22 cellular contexts compared by ENCODE assay signal in the genomic region with DNA sequence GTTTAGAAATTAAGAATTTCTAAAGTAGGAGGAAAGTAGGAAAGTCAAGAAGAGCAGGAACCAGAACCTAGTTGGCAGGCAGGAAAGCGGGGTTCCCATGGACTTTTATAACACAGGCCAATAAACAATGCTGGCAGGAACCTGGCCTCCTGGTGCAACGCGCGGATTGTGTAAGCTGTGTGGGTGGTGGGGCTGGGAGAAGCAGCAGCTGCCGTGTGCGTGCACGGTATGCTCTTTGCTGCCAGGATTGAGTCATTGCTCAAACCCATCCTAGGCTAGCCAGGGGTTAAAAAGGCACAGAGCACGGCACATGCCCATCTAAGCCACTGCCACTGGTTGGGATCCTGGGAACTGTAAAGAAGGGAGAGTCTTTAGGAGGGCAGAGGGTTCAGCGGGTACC.
DNase-seq lines count a peak whose midpoint lies in the region; ATAC-seq and TF ChIP-seq lines count a peak whose summit lies in the region.
"Had no signal": no experiment of that assay in that cellular context is flagged by ENCODE, and none has a peak within 500 bp of the region (broad histone marks: within the 10 kb centered on the region; RNA-seq: fewer than 3 reads in every experiment).

No MANE protein-coding gene starts in this region.

- no peaks in the 10 kb centered on the region for H3K4me1 ChIP-seq in prostate gland (replicated peaks)
- H3K4me1 ChIP-seq: left ventricle myocardium inferior, right atrium auricular region had no signal

- H3K27ac ChIP-seq in epithelial cell of prostate (no peak overlapping the region), prostate gland (no peak overlapping the region)
- H3K27ac ChIP-seq: C4-2B, GM23248, heart right ventricle, left ventricle myocardium inferior, neutrophil, right atrium auricular region had no signal

- WGBS in prostate gland, result 64% methylated on average over 9 of the region's 9 CpGs

- TF ChIP-seq CTCF in prostate gland (IDR thresholded peaks at IDR 0.05), result no peak

- ATAC-seq in HG02798 (IDR thresholded peaks at IDR 0.05; ENCODE audit: poor library complexity, unreplicated experiment), result no peak

- intact Hi-C loops in prostate gland (cut with DNase I), result no loop called here

- no peaks in the 10 kb centered on the region for H3K36me3 ChIP-seq in prostate gland
- H3K36me3 ChIP-seq: heart right ventricle, left ventricle myocardium inferior, neutrophil, right atrium auricular region had no signal

- no peaks in the 10 kb centered on the region for H3K9me3 ChIP-seq in prostate gland
- H3K9me3 ChIP-seq: heart right ventricle, left ventricle myocardium inferior, neutrophil, right atrium auricular region had no signal

- TF ChIP-seq POLR2A in prostate gland (IDR thresholded peaks at IDR 0.05), result no peak

- DNase-seq in CD1c-positive myeloid dendritic cell (ENCODE audit: extremely low spot score) (peak; percentile 48), NOMO-1 treated with DMSO at 0.1 percent for 48 hours (lab: John Stamatoyannopoulos, UW; ENCODE audit: unreplicated experiment) (peak; percentile 31), epithelial cell of prostate (ENCODE audit: low read depth, low spot score) (peak; percentile 36), prostate gland (ENCODE audit: low spot score) (peak; percentile 11), GM19240 (ENCODE audit: insufficient read length, low spot score) (no peak), ureter (ENCODE audit: low spot score) (no peak)
- DNase-seq in activated naive CD4-positive, alpha-beta T cell treated with anti-CD3 and anti-CD28 coated beads, Interleukin-2, amount 50 U/mL, for 16 hours, result no peak
- DNase-seq: activated CD4-positive, alpha-beta T cell treated with anti-CD3 and anti-CD28 coated beads for 48 hours; activated effector memory CD4-positive, alpha-beta T cell treated with Interleukin-2 at 50 U/mL for 16 hours; GDM1; GM23248; heart right ventricle; immature natural killer cell; KBM-7; left ventricle myocardium inferior; NCI-H1092 treated with DMSO at 0.1 percent for 48 hours; NCI-H2029 treated with DMSO at 0.1 percent for 48 hours; stimulated activated CD4-positive, alpha-beta T cell treated with anti-CD3 and anti-CD28 coated beads, Interleukin-15, amount 100 ng/mL, for 24 hours had no signal

- H3K4me3 ChIP-seq in prostate gland, result no peak overlapping the region
- H3K4me3 ChIP-seq: GM23248, heart right ventricle, left ventricle myocardium inferior, right atrium auricular region had no signal

- no peaks in the 10 kb centered on the region for H3K27me3 ChIP-seq in prostate gland (replicated peaks; ENCODE audit: insufficient read depth)
- H3K27me3 ChIP-seq: heart right ventricle, neutrophil, right atrium auricular region had no signal

Comparison
In these comparisons a context has a peak if more than half of its experiments do, and no peak if none do; other contexts are left out.
1. DNase-seq: peak in CD1c-positive myeloid dendritic cell (single experiment), NOMO-1 treated with DMSO at 0.1 percent for 48 hours (single experiment), epithelial cell of prostate (single experiment) and prostate gland (single experiment); none in GM19240 (single experiment), ureter (single experiment) and activated naive CD4-positive, alpha-beta T cell treated with anti-CD3 and anti-CD28 coated beads, Interleukin-2, amount 50 U/mL, for 16 hours (single experiment).